In genomic region chr2:87483093-87483492, GRCh38 we compare ENCODE assay signal across 7 cellular contexts.
DNase-seq lines count a peak whose midpoint lies in the region; ATAC-seq and TF ChIP-seq lines count a peak whose summit lies in the region.
"Not testable (repeated sequence)": the region's sequence is repeated elsewhere in the genome, so short reads cannot be mapped to it uniquely, and the experiment has no call there.

No MANE protein-coding gene starts in this region.

- not testable (repeated sequence) for BruUV-seq in PC-9 (replicated peaks; lab: Mats Ljungman, UMichigan)

- H3K9me2 ChIP-seq in PC-9 (ENCODE audit: insufficient read depth), result not testable (repeated sequence)

- peak; percentile 83 for ATAC-seq in lung (ENCODE audit: insufficient read depth, low FRiP score)

- peaks cover 56% of the 10 kb centered on the region for H3K79me2 ChIP-seq in PC-9 (ENCODE audit: low read depth)

- intact Hi-C loops in PC-9 (cut with micrococcal nuclease; ENCODE audit: unreplicated experiment), result not testable (repeated sequence)

- TF ChIP-seq CTCF in PC-9 (conservative IDR thresholded peaks at IDR 0.05); epithelial cell of esophagus (IDR thresholded peaks at IDR 0.05; ENCODE audit: insufficient read depth, low read depth, low read length, missing control alignments); lung (IDR thresholded peaks at IDR 0.05; ENCODE audit: control extremely low read depth, extremely low read depth): not testable (repeated sequence)

- H3K4me3 ChIP-seq in PC-9; epithelial cell of esophagus (ENCODE audit: low read length); lung: not testable (repeated sequence)

- H3K36me3 Mint-ChIP-seq in activated CD4-positive, alpha-beta T cell treated with anti-CD3 and anti-CD28 coated beads, Interleukin-2, amount 10 ng/mL, durations not matched to agents 7 days and 5 days (ENCODE audit: low read depth), result not testable (repeated sequence)
- H3K36me3 Mint-ChIP-seq in activated naive CD4-positive, alpha-beta T cell treated with anti-CD3 and anti-CD28 coated beads, Interleukin-2, amount 50 U/mL, for 24 hours, result peaks cover 12% of the 10 kb centered on the region

- not testable (repeated sequence) for H2AFZ ChIP-seq in PC-9

- not testable (repeated sequence) for H3F3A ChIP-seq in PC-9 (ENCODE audit: insufficient read depth, low read depth)

- not testable (repeated sequence) for H3K27me3 Mint-ChIP-seq in activated CD4-positive, alpha-beta T cell treated with anti-CD3 and anti-CD28 coated beads, Interleukin-2, amount 10 ng/mL, durations not matched to agents 7 days and 5 days; activated naive CD4-positive, alpha-beta T cell treated with anti-CD3 and anti-CD28 coated beads, Interleukin-2, amount 50 U/mL, for 24 hours

- POLR2A ChIA-PET in PC-9 (lab: Charles Lee; ENCODE audit: unreplicated experiment); activated CD4-positive, alpha-beta T cell treated with anti-CD3 and anti-CD28 coated beads, Interleukin-2, amount 10 ng/mL, durations not matched to agents 7 days and 5 days (lab: Charles Lee): not testable (repeated sequence)

- H3K36me3 ChIP-seq in PC-9 (ENCODE audit: low read depth); lung (ENCODE audit: control insufficient read depth in 2 of 2, insufficient read depth in 2 of 2, low read length in 2 of 2): not testable (repeated sequence)

- peak overlapping the region; percentile 74 for H3K27ac ChIP-seq in PC-9
- not testable (repeated sequence) for H3K27ac ChIP-seq in lung (ENCODE audit: low read depth in 1 of 2, low read length in 1 of 2)

- peak overlapping the region; percentile 50 for H3K4me2 ChIP-seq in PC-9

- H3K9me3 ChIP-seq in PC-9 (ENCODE audit: insufficient read depth, low read depth); lung (ENCODE audit: control insufficient read depth in 2 of 2, insufficient read depth in 1 of 2, low read length in 1 of 2): not testable (repeated sequence)

- DNase-seq in ELR (ENCODE audit: low read depth) (peak; percentile 18), PC-9 (peak; percentile 69 to 81), epithelial cell of esophagus (ENCODE audit: low read depth) (peak; percentile 47)
- DNase-seq in activated CD4-positive, alpha-beta T cell treated with anti-CD3 and anti-CD28 coated beads, Interleukin-2, amount 10 ng/mL, durations not matched to agents 7 days and 5 days; lung (ENCODE audit: low spot score): not testable (repeated sequence)
- DNase-seq in stimulated activated CD4-positive, alpha-beta T cell treated with anti-CD3 and anti-CD28 coated beads, Interleukin-1b, Interleukin-23, amount 100 ng/mL, for 48 hours, result peak; percentile 24

- H3K9me3 Mint-ChIP-seq in activated CD4-positive, alpha-beta T cell treated with anti-CD3 and anti-CD28 coated beads, Interleukin-2, amount 10 ng/mL, durations not matched to agents 7 days and 5 days; activated naive CD4-positive, alpha-beta T cell treated with anti-CD3 and anti-CD28 coated beads, Interleukin-2, amount 50 U/mL, for 24 hours: not testable (repeated sequence)

- not testable (repeated sequence) for H3K27me3 ChIP-seq in PC-9 (ENCODE audit: insufficient read depth, low read depth); lung (ENCODE audit: control insufficient read depth, insufficient read depth)

- peaks cover 28% of the 10 kb centered on the region for H3K4me1 Mint-ChIP-seq in activated CD4-positive, alpha-beta T cell treated with anti-CD3 and anti-CD28 coated beads, Interleukin-2, amount 10 ng/mL, durations not matched to agents 7 days and 5 days
- peaks cover 34% of the 10 kb centered on the region for H3K4me1 Mint-ChIP-seq in activated naive CD4-positive, alpha-beta T cell treated with anti-CD3 and anti-CD28 coated beads, Interleukin-2, amount 50 U/mL, for 24 hours

- WGBS in lung, 2 donors, result 40 to 54% methylated on average over 3 to 5 of the region's 5 CpGs

- H4K20me1 ChIP-seq in PC-9 (ENCODE audit: insufficient read depth), result not testable (repeated sequence)

- peaks cover 41% of the 10 kb centered on the region for H3K4me1 ChIP-seq in PC-9 (replicated peaks; ENCODE audit: insufficient read depth)
- H3K4me1 ChIP-seq in lung (ENCODE audit: control insufficient read depth in 2 of 2, insufficient read depth in 2 of 2, low read length in 2 of 2), result not testable (repeated sequence)

- peak overlapping the region; percentile 13 for H3K27ac Mint-ChIP-seq in activated CD4-positive, alpha-beta T cell treated with anti-CD3 and anti-CD28 coated beads, Interleukin-2, amount 10 ng/mL, durations not matched to agents 7 days and 5 days
- H3K27ac Mint-ChIP-seq in activated naive CD4-positive, alpha-beta T cell treated with anti-CD3 and anti-CD28 coated beads, Interleukin-2, amount 50 U/mL, for 24 hours, result peak overlapping the region; percentile 95

- CTCF ChIA-PET in PC-9 (lab: Charles Lee); activated CD4-positive, alpha-beta T cell treated with anti-CD3 and anti-CD28 coated beads, Interleukin-2, amount 10 ng/mL, durations not matched to agents 7 days and 5 days (lab: Charles Lee): not testable (repeated sequence)

- not testable (repeated sequence) for H3K4me3 Mint-ChIP-seq in activated CD4-positive, alpha-beta T cell treated with anti-CD3 and anti-CD28 coated beads, Interleukin-2, amount 10 ng/mL, durations not matched to agents 7 days and 5 days
- peak overlapping the region; percentile 45 for H3K4me3 Mint-ChIP-seq in activated naive CD4-positive, alpha-beta T cell treated with anti-CD3 and anti-CD28 coated beads, Interleukin-2, amount 50 U/mL, for 24 hours
